Comparison of ENCODE assay signal across 16 cellular contexts in genomic region chr19:51472607-51473006, GRCh38. TPM values are rescaled to one million over a fixed set of nuclear protein-coding genes. Genes with fewer than 3 reads are reported as not detected.
"Had no signal": no experiment of that assay in that cellular context is flagged by ENCODE, and none has a peak within 500 bp of the region (broad histone marks: within the 10 kb centered on the region; RNA-seq: fewer than 3 reads in every experiment).

No MANE protein-coding gene starts in this region.

- H3K27ac ChIP-seq: SK-N-MC had no signal

- H3K4me3 Mint-ChIP-seq: activated B cell treated with CpG ODN at 0.5 μM for 24 hours; activated CD4-positive, alpha-beta memory T cell treated with anti-CD3 and anti-CD28 coated beads, Interleukin-2, amount 10 ng/mL, durations not matched to agents 7 days and 5 days; activated CD8-positive, alpha-beta memory T cell treated with anti-CD3 and anti-CD28 coated beads, Interleukin-2, amount 10 ng/mL, durations not matched to agents 7 days and 5 days; activated naive CD4-positive, alpha-beta T cell treated with anti-CD3 and anti-CD28 coated beads, Interleukin-2, amount 50 U/mL, for 24 hours; activated T-helper 1 cell treated with anti-CD3 and anti-CD28 coated beads, Interleukin-12 subunit alpha, Interleukin-12 subunit beta, Interleukin-2, Interleukin-4 antibody, amounts not matched to agents 30 ng/mL and 10 ng/mL and 1 ng/mL, durations not matched to agents 14 hours and 24 hours and 36 hours; brain; central memory CD8-positive, alpha-beta T cell; T-cell had no signal

- H3K36me3 Mint-ChIP-seq: activated CD8-positive, alpha-beta memory T cell treated with anti-CD3 and anti-CD28 coated beads, Interleukin-2, amount 10 ng/mL, durations not matched to agents 7 days and 5 days; activated naive CD4-positive, alpha-beta T cell treated with anti-CD3 and anti-CD28 coated beads, Interleukin-2, amount 50 U/mL, for 24 hours; brain; T-cell had no signal

- DNase-seq: cortex of kidney, NCI-H187 treated with DMSO at 0.1 percent for 48 hours, NCI-H2081 treated with DMSO at 0.1 percent for 48 hours had no signal

- H3K4me1 Mint-ChIP-seq: brain had no signal

- H3K4me3 ChIP-seq: SK-N-MC had no signal

- H3K9me3 Mint-ChIP-seq: activated B cell treated with CpG ODN at 0.5 μM for 24 hours; activated CD4-positive, alpha-beta memory T cell treated with anti-CD3 and anti-CD28 coated beads, Interleukin-2, amount 10 ng/mL, durations not matched to agents 7 days and 5 days; activated naive CD4-positive, alpha-beta T cell treated with anti-CD3 and anti-CD28 coated beads, Interleukin-2, amount 50 U/mL, for 24 hours; activated T-helper 1 cell treated with anti-CD3 and anti-CD28 coated beads, Interleukin-12 subunit alpha, Interleukin-12 subunit beta, Interleukin-2, Interleukin-4 antibody, amounts not matched to agents 30 ng/mL and 10 ng/mL and 1 ng/mL, durations not matched to agents 14 hours and 24 hours and 36 hours; central memory CD8-positive, alpha-beta T cell; T-cell had no signal

- H3K27ac Mint-ChIP-seq: activated B cell treated with CpG ODN at 0.5 μM for 24 hours; activated CD4-positive, alpha-beta memory T cell treated with anti-CD3 and anti-CD28 coated beads, Interleukin-2, amount 10 ng/mL, durations not matched to agents 7 days and 5 days; activated CD8-positive, alpha-beta memory T cell treated with anti-CD3 and anti-CD28 coated beads, Interleukin-2, amount 10 ng/mL, durations not matched to agents 7 days and 5 days; activated naive CD4-positive, alpha-beta T cell treated with anti-CD3 and anti-CD28 coated beads, Interleukin-2, amount 50 U/mL, for 24 hours; activated T-helper 1 cell treated with anti-CD3 and anti-CD28 coated beads, Interleukin-12 subunit alpha, Interleukin-12 subunit beta, Interleukin-2, Interleukin-4 antibody, amounts not matched to agents 30 ng/mL and 10 ng/mL and 1 ng/mL, durations not matched to agents 14 hours and 24 hours and 36 hours; brain; T-cell had no signal

RNA-seq across cellular contexts. Expression of gene CEACAM18, which starts 5.7 kb away (rescaled TPM):
- total RNA-seq: activated B cell treated with CpG ODN at 0.5 μM for 24 hours; activated CD4-positive, alpha-beta memory T cell treated with anti-CD3 and anti-CD28 coated beads, Interleukin-2, amount 10 ng/mL, durations not matched to agents 7 days and 5 days; activated CD8-positive, alpha-beta memory T cell treated with anti-CD3 and anti-CD28 coated beads, Interleukin-2, amount 10 ng/mL, durations not matched to agents 7 days and 5 days; activated T-helper 1 cell treated with anti-CD3 and anti-CD28 coated beads, Interleukin-12 subunit alpha, Interleukin-12 subunit beta, Interleukin-2, Interleukin-4 antibody, amounts not matched to agents 30 ng/mL and 10 ng/mL and 1 ng/mL, durations not matched to agents 14 hours and 24 hours and 36 hours; astrocyte; LHCN-M2; M059J; Right ventricle myocardium inferior; T-cell had no signal

RNA-seq across cellular contexts. Expression of gene SIGLEC8, which starts 14.4 kb away (rescaled TPM):
- total RNA-seq: activated B cell treated with CpG ODN at 0.5 μM for 24 hours; activated CD4-positive, alpha-beta memory T cell treated with anti-CD3 and anti-CD28 coated beads, Interleukin-2, amount 10 ng/mL, durations not matched to agents 7 days and 5 days; activated CD8-positive, alpha-beta memory T cell treated with anti-CD3 and anti-CD28 coated beads, Interleukin-2, amount 10 ng/mL, durations not matched to agents 7 days and 5 days; astrocyte; LHCN-M2; M059J; T-cell had no signal

RNA-seq across cellular contexts. Expression of gene SIGLEC12, which starts 29.0 kb away (rescaled TPM):
- total RNA-seq: activated B cell treated with CpG ODN at 0.5 μM for 24 hours, astrocyte, LHCN-M2, M059J, T-cell had no signal

RNA-seq across cellular contexts. Expression of gene SIGLEC10, which starts 55.2 kb away (rescaled TPM):
- total RNA-seq: astrocyte, LHCN-M2, M059J had no signal

RNA-seq across cellular contexts. Expression of gene SIGLEC6, which starts 58.9 kb away (rescaled TPM):
- total RNA-seq: activated CD8-positive, alpha-beta memory T cell treated with anti-CD3 and anti-CD28 coated beads, Interleukin-2, amount 10 ng/mL, durations not matched to agents 7 days and 5 days; astrocyte; LHCN-M2; M059J had no signal
